ENCODE assay signal across 34 cellular contexts in genomic region chr7:54159088-54159487, GRCh38.
"Had no signal": no experiment of that assay in that cellular context is flagged by ENCODE, and none has a peak within 500 bp of the region (broad histone marks: within the 10 kb centered on the region; RNA-seq: fewer than 3 reads in every experiment).

No MANE protein-coding gene starts in this region.

- H3K27ac ChIP-seq: ascending aorta, breast epithelium, cardiac muscle cell, colonic mucosa, dorsolateral prefrontal cortex, WERI-Rb-1 had no signal

- H3K27me3 ChIP-seq: ascending aorta, breast epithelium, cardiac muscle cell, colonic mucosa, dorsolateral prefrontal cortex had no signal

- H3K4me3 Mint-ChIP-seq: activated CD4-positive, alpha-beta memory T cell treated with anti-CD3 and anti-CD28 coated beads, Interleukin-2, amount 10 ng/mL, durations not matched to agents 7 days and 5 days; activated CD4-positive, alpha-beta T cell treated with anti-CD3 and anti-CD28 coated beads for 36 hours; activated CD4-positive, alpha-beta T cell treated with anti-CD3 and anti-CD28 coated beads, Interleukin-2, amount 10 ng/mL, durations not matched to agents 7 days and 5 days; activated naive CD4-positive, alpha-beta T cell treated with anti-CD3 and anti-CD28 coated beads, Interleukin-2, amount 10 ng/mL, durations not matched to agents 7 days and 5 days; activated naive CD8-positive, alpha-beta T cell treated with anti-CD3 and anti-CD28 coated beads, Interleukin-2, amount 10 ng/mL, durations not matched to agents 7 days and 5 days; activated T-cell treated with anti-CD3 and anti-CD28 coated beads, Interleukin-2, amount 50 U/mL, for 24 hours; activated T-cell treated with anti-CD3 and anti-CD28 coated beads, Interleukin-2, amount 50 U/mL, for 72 hours; brain; dendritic cell treated with granulocyte-macrophage colony-stimulating factor and Interleukin-4, amounts not matched to agents 40 ng/mL and 50 ng/mL, for 4 days; endodermal cell; T-helper 2 cell treated with Interferon-gamma antibody and Interleukin-4, amounts not matched to agents 5 μg/mL and 100 μg/mL, for 36 hours had no signal

- H3K4me1 ChIP-seq: ascending aorta, breast epithelium, colonic mucosa had no signal

- H3K9me3 Mint-ChIP-seq: brain, endodermal cell had no signal

- H3K4me1 Mint-ChIP-seq: activated CD4-positive, alpha-beta memory T cell treated with anti-CD3 and anti-CD28 coated beads, Interleukin-2, amount 10 ng/mL, durations not matched to agents 7 days and 5 days; activated CD4-positive, alpha-beta T cell treated with anti-CD3 and anti-CD28 coated beads for 36 hours; activated CD4-positive, alpha-beta T cell treated with anti-CD3 and anti-CD28 coated beads, Interleukin-2, amount 10 ng/mL, durations not matched to agents 7 days and 5 days; activated naive CD4-positive, alpha-beta T cell treated with anti-CD3 and anti-CD28 coated beads, Interleukin-2, amount 10 ng/mL, durations not matched to agents 7 days and 5 days; activated naive CD8-positive, alpha-beta T cell treated with anti-CD3 and anti-CD28 coated beads, Interleukin-2, amount 10 ng/mL, durations not matched to agents 7 days and 5 days; endodermal cell had no signal

- ATAC-seq: activated CD4-positive, alpha-beta T cell treated with anti-CD3 and anti-CD28 coated beads for 36 hours; activated naive CD4-positive, alpha-beta T cell treated with anti-CD3 and anti-CD28 coated beads, Interleukin-2, amount 50 U/mL, for 72 hours; activated T-cell treated with anti-CD3 and anti-CD28 coated beads, Interleukin-2, amount 50 U/mL, for 72 hours; esophagus mucosa had no signal

- DNase-seq: activated CD4-positive, alpha-beta memory T cell treated with anti-CD3 and anti-CD28 coated beads, Interleukin-2, amount 10 ng/mL, durations not matched to agents 7 days and 5 days; activated CD4-positive, alpha-beta T cell treated with anti-CD3 and anti-CD28 coated beads for 36 hours; activated CD4-positive, alpha-beta T cell treated with anti-CD3 and anti-CD28 coated beads, Interleukin-2, amount 10 ng/mL, durations not matched to agents 7 days and 5 days; activated CD4-positive, alpha-beta T cell treated with anti-CD3 and anti-CD28 coated beads, Interleukin-2, amount 50 U/mL, for 4 hours; activated CD4-positive, CD25-positive, alpha-beta regulatory T cell; activated CD4-positive, CD25-positive, alpha-beta regulatory T cell treated with anti-CD3 and anti-CD28 coated beads, Interleukin-2, amount 50 U/mL, for 72 hours; activated CD8-positive, alpha-beta memory T cell treated with anti-CD3 and anti-CD28 coated beads, Interleukin-2, amount 50 U/mL, for 48 hours; activated gamma-delta T cell; activated naive CD4-positive, alpha-beta T cell; activated naive CD4-positive, alpha-beta T cell treated with anti-CD3 and anti-CD28 coated beads, Interleukin-2, amount 10 ng/mL, durations not matched to agents 7 days and 5 days; activated naive CD8-positive, alpha-beta T cell treated with anti-CD3 and anti-CD28 coated beads, Interleukin-2, amount 10 ng/mL, durations not matched to agents 7 days and 5 days; activated T-cell treated with anti-CD3 and anti-CD28 coated beads for 4 hours; activated T-cell treated with anti-CD3 and anti-CD28 coated beads, Interleukin-2, amount 50 U/mL, for 24 hours; activated T-cell treated with anti-CD3 and anti-CD28 coated beads, Interleukin-2, amount 50 U/mL, for 72 hours; central memory CD4-positive, alpha-beta T cell; cerebellar nuclear complex; colonic mucosa; dorsolateral prefrontal cortex; effector memory CD4-positive, alpha-beta T cell; endodermal cell; foreskin fibroblast; head of caudate nucleus; hippocampal formation; T1000; WERI-Rb-1 had no signal

- H3K27me3 Mint-ChIP-seq: activated CD4-positive, alpha-beta memory T cell treated with anti-CD3 and anti-CD28 coated beads, Interleukin-2, amount 10 ng/mL, durations not matched to agents 7 days and 5 days; activated CD4-positive, alpha-beta T cell treated with anti-CD3 and anti-CD28 coated beads for 36 hours; activated CD4-positive, alpha-beta T cell treated with anti-CD3 and anti-CD28 coated beads, Interleukin-2, amount 10 ng/mL, durations not matched to agents 7 days and 5 days; activated naive CD4-positive, alpha-beta T cell treated with anti-CD3 and anti-CD28 coated beads, Interleukin-2, amount 10 ng/mL, durations not matched to agents 7 days and 5 days; activated naive CD8-positive, alpha-beta T cell treated with anti-CD3 and anti-CD28 coated beads, Interleukin-2, amount 10 ng/mL, durations not matched to agents 7 days and 5 days; activated T-cell treated with anti-CD3 and anti-CD28 coated beads, Interleukin-2, amount 50 U/mL, for 24 hours; dendritic cell treated with granulocyte-macrophage colony-stimulating factor and Interleukin-4, amounts not matched to agents 40 ng/mL and 50 ng/mL, for 4 days had no signal

- FAIRE-seq: frontal cortex had no signal

- H3K4me3 ChIP-seq: ascending aorta, breast epithelium, cardiac muscle cell, colonic mucosa, dorsolateral prefrontal cortex had no signal

- H3K36me3 Mint-ChIP-seq: activated naive CD4-positive, alpha-beta T cell treated with anti-CD3 and anti-CD28 coated beads, Interleukin-2, amount 10 ng/mL, durations not matched to agents 7 days and 5 days; activated naive CD4-positive, alpha-beta T cell treated with anti-CD3 and anti-CD28 coated beads, Interleukin-2, amount 50 U/mL, for 72 hours; activated naive CD8-positive, alpha-beta T cell treated with anti-CD3 and anti-CD28 coated beads, Interleukin-2, amount 10 ng/mL, durations not matched to agents 7 days and 5 days; brain had no signal

- H3K27ac Mint-ChIP-seq: activated CD4-positive, alpha-beta memory T cell treated with anti-CD3 and anti-CD28 coated beads, Interleukin-2, amount 10 ng/mL, durations not matched to agents 7 days and 5 days; activated CD4-positive, alpha-beta T cell treated with anti-CD3 and anti-CD28 coated beads for 36 hours; activated CD4-positive, alpha-beta T cell treated with anti-CD3 and anti-CD28 coated beads, Interleukin-2, amount 10 ng/mL, durations not matched to agents 7 days and 5 days; activated naive CD4-positive, alpha-beta T cell treated with anti-CD3 and anti-CD28 coated beads, Interleukin-2, amount 10 ng/mL, durations not matched to agents 7 days and 5 days; activated naive CD4-positive, alpha-beta T cell treated with anti-CD3 and anti-CD28 coated beads, Interleukin-2, amount 50 U/mL, for 72 hours; activated naive CD8-positive, alpha-beta T cell treated with anti-CD3 and anti-CD28 coated beads, Interleukin-2, amount 10 ng/mL, durations not matched to agents 7 days and 5 days; activated T-cell treated with anti-CD3 and anti-CD28 coated beads, Interleukin-2, amount 50 U/mL, for 24 hours; activated T-cell treated with anti-CD3 and anti-CD28 coated beads, Interleukin-2, amount 50 U/mL, for 72 hours; brain; dendritic cell treated with granulocyte-macrophage colony-stimulating factor and Interleukin-4, amounts not matched to agents 40 ng/mL and 50 ng/mL, for 4 days; endodermal cell; T-helper 2 cell treated with Interferon-gamma antibody and Interleukin-4, amounts not matched to agents 5 μg/mL and 100 μg/mL, for 36 hours had no signal

- H3K9me3 ChIP-seq: ascending aorta, breast epithelium, colonic mucosa had no signal

- H3K36me3 ChIP-seq: ascending aorta, breast epithelium, cardiac muscle cell, colonic mucosa, WERI-Rb-1 had no signal
